8 cellular contexts compared by ENCODE assay signal in genomic region chr3:129161860-129162271, GRCh38. TPM values are rescaled to one million over a fixed set of nuclear protein-coding genes. Genes with fewer than 3 reads are reported as not detected.
DNase-seq lines count a peak whose midpoint lies in the region; ATAC-seq and TF ChIP-seq lines count a peak whose summit lies in the region.

No MANE protein-coding gene starts in this region.

- ATAC-seq in HG02852 (IDR thresholded peaks at IDR 0.05; ENCODE audit: unreplicated experiment), result peak; percentile 1
- no peak for ATAC-seq in upper lobe of right lung
- no peak for ATAC-seq in HG03025 (IDR thresholded peaks at IDR 0.05; ENCODE audit: low FRiP score, unreplicated experiment)

- peaks cover 11% of the 10 kb centered on the region for H3K4me1 ChIP-seq in effector memory CD4-positive, alpha-beta T cell (ENCODE audit: control insufficient read depth, insufficient read depth, low read length, poor library complexity, severe bottlenecking)
- H3K4me1 ChIP-seq in mononuclear cell (ENCODE audit: insufficient read depth, low read length) (peaks cover 29% of the 10 kb centered on the region), upper lobe of right lung (peaks cover 26% of the 10 kb centered on the region)

- TF ChIP-seq CTCF in upper lobe of right lung (IDR thresholded peaks at IDR 0.05), result no peak

- peak overlapping the region; percentile 68 for H3K4me3 ChIP-seq in effector memory CD4-positive, alpha-beta T cell (ENCODE audit: insufficient read depth, low read depth, low read length, poor library complexity, severe bottlenecking)
- H3K4me3 ChIP-seq in mononuclear cell (ENCODE audit: low read length), result peak overlapping the region; percentile 66
- peak overlapping the region; percentile 94 for H3K4me3 ChIP-seq in upper lobe of right lung

- intact Hi-C loops in upper lobe of right lung (cut with DNase I), result no loop called here

- peak overlapping the region; percentile 95 for H3K27ac ChIP-seq in effector memory CD4-positive, alpha-beta T cell (ENCODE audit: insufficient read depth, low read length, poor library complexity, severe bottlenecking)
- H3K27ac ChIP-seq in upper lobe of right lung, result peak overlapping the region; percentile 97

- no peaks in the 10 kb centered on the region for H3K27me3 ChIP-seq in effector memory CD4-positive, alpha-beta T cell (replicated peaks; ENCODE audit: control insufficient read depth, insufficient read depth, low read length, poor library complexity, severe bottlenecking)
- no peaks in the 10 kb centered on the region for H3K27me3 ChIP-seq in mononuclear cell (ENCODE audit: insufficient read depth, low read length)
- no peaks in the 10 kb centered on the region for H3K27me3 ChIP-seq in upper lobe of right lung

- H3K9me3 ChIP-seq in effector memory CD4-positive, alpha-beta T cell (ENCODE audit: control insufficient read depth, low read length), result no peaks in the 10 kb centered on the region
- H3K9me3 ChIP-seq in mononuclear cell (ENCODE audit: low read depth, low read length), result no peaks in the 10 kb centered on the region
- H3K9me3 ChIP-seq in upper lobe of right lung, result no peaks in the 10 kb centered on the region

- H3K36me3 ChIP-seq in effector memory CD4-positive, alpha-beta T cell (ENCODE audit: control insufficient read depth, insufficient read depth, low read length), result peaks cover 20% of the 10 kb centered on the region
- peaks cover 43% of the 10 kb centered on the region for H3K36me3 ChIP-seq in upper lobe of right lung

- DNase-seq in ELF-1 (ENCODE audit: low read depth, low spot score), result peak; percentile 63
- peak; percentile 3 for DNase-seq in T-helper 22 cell (ENCODE audit: low read depth)
- DNase-seq in effector memory CD4-positive, alpha-beta T cell, result no peak
- no peak for DNase-seq in upper lobe of right lung
- DNase-seq in pons (ENCODE audit: low spot score), result no peak

RNA-seq across cellular contexts. Expression of gene ISY1, which starts 1.0 kb away (rescaled TPM):
- total RNA-seq in mononuclear cell, result 24.9 TPM
- total RNA-seq in upper lobe of right lung, result 30.3 TPM

RNA-seq across cellular contexts. Expression of gene CNBP, which starts 21.8 kb away (rescaled TPM):
- total RNA-seq in mononuclear cell (353 TPM), upper lobe of right lung (314 TPM)

RNA-seq across cellular contexts. Expression of gene RAB43, which starts 40.3 kb away (rescaled TPM):
- total RNA-seq in mononuclear cell (28.1 TPM), upper lobe of right lung (38.9 TPM)

Comparison
In these comparisons a context has a peak if more than half of its experiments do, and no peak if none do; other contexts are left out.
1. DNase-seq: peak in ELF-1 (single experiment) and T-helper 22 cell (single experiment); none in effector memory CD4-positive, alpha-beta T cell (0 of 3), upper lobe of right lung (single experiment) and pons (single experiment).
2. Peak in every context shown above with its lines, with median percentiles within 50 percentile points of each other: H3K4me3 ChIP-seq.